ENCODE assay signal across 33 cellular contexts in the genomic region with DNA sequence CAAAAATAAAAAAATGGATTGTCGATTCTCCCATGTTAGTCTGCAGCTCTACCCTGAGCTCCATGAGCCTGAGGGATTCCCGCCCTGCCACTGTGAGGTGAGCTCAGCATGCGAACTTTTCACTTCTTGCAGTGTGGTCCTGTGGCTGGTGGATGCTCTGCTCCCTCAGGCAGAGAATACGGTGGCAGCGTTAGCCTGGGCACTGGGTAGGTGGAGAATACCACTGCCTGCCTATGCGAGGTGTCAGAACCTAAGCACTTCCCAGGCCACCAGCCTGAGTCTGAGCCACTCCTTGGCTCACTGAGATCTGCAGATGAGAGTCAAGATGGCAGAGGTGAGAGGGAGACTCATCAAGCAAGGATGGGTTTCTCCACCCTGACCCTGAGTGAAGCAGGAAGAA.
"Had no signal": no experiment of that assay in that cellular context is flagged by ENCODE, and none has a peak within 500 bp of the region (broad histone marks: within the 10 kb centered on the region; RNA-seq: fewer than 3 reads in every experiment).

No MANE protein-coding gene starts in this region.

- H3K4me1 Mint-ChIP-seq: activated B cell treated with CpG ODN at 0.5 μM for 24 hours; activated CD8-positive, alpha-beta memory T cell treated with anti-CD3 and anti-CD28 coated beads, Interleukin-2, amount 10 ng/mL, durations not matched to agents 7 days and 5 days; activated naive CD4-positive, alpha-beta T cell treated with anti-CD3 and anti-CD28 coated beads, Interleukin-2, amount 10 ng/mL, durations not matched to agents 7 days and 5 days; activated naive CD8-positive, alpha-beta T cell treated with anti-CD3 and anti-CD28 coated beads, Interleukin-2, amount 10 ng/mL, durations not matched to agents 7 days and 5 days had no signal

- H3K9me3 Mint-ChIP-seq: activated B cell treated with CpG ODN at 0.5 μM for 24 hours; activated CD4-positive, alpha-beta memory T cell treated with anti-CD3 and anti-CD28 coated beads for 36 hours; activated naive CD4-positive, alpha-beta T cell treated with anti-CD3 and anti-CD28 coated beads, Interleukin-2, amount 10 ng/mL, durations not matched to agents 7 days and 5 days; activated naive CD4-positive, alpha-beta T cell treated with anti-CD3 and anti-CD28 coated beads, Interleukin-2, amount 50 U/mL, for 72 hours; activated naive CD8-positive, alpha-beta T cell treated with anti-CD3 and anti-CD28 coated beads, Interleukin-2, amount 10 ng/mL, durations not matched to agents 7 days and 5 days; activated T-helper 1 cell treated with anti-CD3 and anti-CD28 coated beads, Interleukin-12 subunit alpha, Interleukin-12 subunit beta, Interleukin-2, Interleukin-4 antibody, amounts not matched to agents 30 ng/mL and 10 ng/mL and 1 ng/mL, durations not matched to agents 14 hours and 24 hours and 36 hours; activated T-helper 2 cell treated with anti-CD3 and anti-CD28 coated beads, Interferon-gamma antibody, Interleukin-2, Interleukin-4, amounts not matched to agents 10 μg/mL and 5 μg/mL and 100 μg/mL, durations not matched to agents 14 hours and 24 hours and 36 hours; effector memory CD8-positive, alpha-beta T cell; T-helper 2 cell treated with Interferon-gamma antibody and Interleukin-4, amounts not matched to agents 5 μg/mL and 100 μg/mL, for 36 hours had no signal

- H3K36me3 Mint-ChIP-seq: activated CD4-positive, alpha-beta memory T cell treated with anti-CD3 and anti-CD28 coated beads for 36 hours; activated CD8-positive, alpha-beta memory T cell treated with anti-CD3 and anti-CD28 coated beads, Interleukin-2, amount 10 ng/mL, durations not matched to agents 7 days and 5 days; activated naive CD4-positive, alpha-beta T cell treated with anti-CD3 and anti-CD28 coated beads, Interleukin-2, amount 10 ng/mL, durations not matched to agents 7 days and 5 days; activated naive CD4-positive, alpha-beta T cell treated with anti-CD3 and anti-CD28 coated beads, Interleukin-2, amount 50 U/mL, for 72 hours; activated naive CD8-positive, alpha-beta T cell treated with anti-CD3 and anti-CD28 coated beads, Interleukin-2, amount 10 ng/mL, durations not matched to agents 7 days and 5 days had no signal

- H3K27me3 ChIP-seq: brain microvascular endothelial cell, esophagus muscularis mucosa had no signal

- H3K9me3 ChIP-seq: esophagus muscularis mucosa had no signal

- DNase-seq: activated B cell treated with CpG ODN at 0.5 μM for 24 hours; activated CD4-positive, alpha-beta memory T cell treated with anti-CD3 and anti-CD28 coated beads for 36 hours; activated CD4-positive, alpha-beta T cell treated with anti-CD3 and anti-CD28 coated beads for 48 hours; activated CD8-positive, alpha-beta memory T cell treated with anti-CD3 and anti-CD28 coated beads, Interleukin-2, amount 10 ng/mL, durations not matched to agents 7 days and 5 days; activated CD8-positive, alpha-beta memory T cell treated with anti-CD3 and anti-CD28 coated beads, Interleukin-2, amount 50 U/mL, for 4 hours; activated CD8-positive, alpha-beta T cell treated with anti-CD3 and anti-CD28 coated beads, Interleukin-2, amount 10 ng/mL, durations not matched to agents 7 days and 5 days; activated effector memory CD4-positive, alpha-beta T cell treated with anti-CD3 and anti-CD28 coated beads, Interleukin-2, amount 50 U/mL, for 16 hours; activated naive CD4-positive, alpha-beta T cell; activated naive CD4-positive, alpha-beta T cell treated with anti-CD3 and anti-CD28 coated beads, Interleukin-2, amount 10 ng/mL, durations not matched to agents 7 days and 5 days; activated naive CD8-positive, alpha-beta T cell treated with anti-CD3 and anti-CD28 coated beads, Interleukin-2, amount 10 ng/mL, durations not matched to agents 7 days and 5 days; activated T-cell treated with anti-CD3 and anti-CD28 coated beads, Interleukin-2, amount 50 U/mL, for 1 hour; activated T-cell treated with anti-CD3 and anti-CD28 coated beads, Interleukin-2, amount 50 U/mL, for 48 hours; brain microvascular endothelial cell; cortex of kidney; dermis blood vessel endothelial cell; effector CD4-positive, alpha-beta T cell; effector memory CD8-positive, alpha-beta T cell; erythroblast; head of caudate nucleus; T-helper 1 cell; T-helper 17 cell; T1000; WERI-Rb-1 had no signal

- H3K4me3 Mint-ChIP-seq: activated B cell treated with CpG ODN at 0.5 μM for 24 hours; activated CD4-positive, alpha-beta memory T cell treated with anti-CD3 and anti-CD28 coated beads for 36 hours; activated CD8-positive, alpha-beta memory T cell treated with anti-CD3 and anti-CD28 coated beads, Interleukin-2, amount 10 ng/mL, durations not matched to agents 7 days and 5 days; activated CD8-positive, alpha-beta T cell treated with anti-CD3 and anti-CD28 coated beads, Interleukin-2, amount 10 ng/mL, durations not matched to agents 7 days and 5 days; activated naive CD4-positive, alpha-beta T cell treated with anti-CD3 and anti-CD28 coated beads, Interleukin-2, amount 10 ng/mL, durations not matched to agents 7 days and 5 days; activated naive CD8-positive, alpha-beta T cell treated with anti-CD3 and anti-CD28 coated beads, Interleukin-2, amount 10 ng/mL, durations not matched to agents 7 days and 5 days; activated T-helper 1 cell treated with anti-CD3 and anti-CD28 coated beads, Interleukin-12 subunit alpha, Interleukin-12 subunit beta, Interleukin-2, Interleukin-4 antibody, amounts not matched to agents 30 ng/mL and 10 ng/mL and 1 ng/mL, durations not matched to agents 14 hours and 24 hours and 36 hours; effector memory CD8-positive, alpha-beta T cell; T-helper 17 cell; T-helper 2 cell treated with Interferon-gamma antibody and Interleukin-4, amounts not matched to agents 5 μg/mL and 100 μg/mL, for 36 hours had no signal

- FAIRE-seq: astrocyte, bronchial epithelial cell, colon, frontal cortex had no signal

- H3K4me3 ChIP-seq: esophagus muscularis mucosa had no signal

- ATAC-seq: activated CD4-positive, CD25-positive, alpha-beta regulatory T cell treated with anti-CD3 and anti-CD28 coated beads, Interleukin-2, amount 50 U/mL, for 24 hours; activated CD8-positive, alpha-beta memory T cell treated with anti-CD3 and anti-CD28 coated beads, Interleukin-2, amount 10 ng/mL, durations not matched to agents 7 days and 5 days; activated CD8-positive, alpha-beta T cell treated with anti-CD3 and anti-CD28 coated beads, Interleukin-2, amount 10 ng/mL, durations not matched to agents 7 days and 5 days; activated naive CD4-positive, alpha-beta T cell treated with anti-CD3 and anti-CD28 coated beads, Interleukin-2, amount 50 U/mL, for 72 hours; effector memory CD8-positive, alpha-beta T cell; T-helper 17 cell had no signal

- H3K27ac Mint-ChIP-seq: activated B cell treated with CpG ODN at 0.5 μM for 24 hours; activated CD4-positive, alpha-beta memory T cell treated with anti-CD3 and anti-CD28 coated beads for 36 hours; activated CD8-positive, alpha-beta memory T cell treated with anti-CD3 and anti-CD28 coated beads, Interleukin-2, amount 10 ng/mL, durations not matched to agents 7 days and 5 days; activated CD8-positive, alpha-beta T cell treated with anti-CD3 and anti-CD28 coated beads, Interleukin-2, amount 10 ng/mL, durations not matched to agents 7 days and 5 days; activated naive CD4-positive, alpha-beta T cell treated with anti-CD3 and anti-CD28 coated beads, Interleukin-2, amount 10 ng/mL, durations not matched to agents 7 days and 5 days; activated naive CD4-positive, alpha-beta T cell treated with anti-CD3 and anti-CD28 coated beads, Interleukin-2, amount 50 U/mL, for 72 hours; activated naive CD8-positive, alpha-beta T cell treated with anti-CD3 and anti-CD28 coated beads, Interleukin-2, amount 10 ng/mL, durations not matched to agents 7 days and 5 days; activated T-helper 1 cell treated with anti-CD3 and anti-CD28 coated beads, Interleukin-12 subunit alpha, Interleukin-12 subunit beta, Interleukin-2, Interleukin-4 antibody, amounts not matched to agents 30 ng/mL and 10 ng/mL and 1 ng/mL, durations not matched to agents 14 hours and 24 hours and 36 hours; activated T-helper 2 cell treated with anti-CD3 and anti-CD28 coated beads, Interferon-gamma antibody, Interleukin-2, Interleukin-4, amounts not matched to agents 10 μg/mL and 5 μg/mL and 100 μg/mL, durations not matched to agents 14 hours and 24 hours and 36 hours; effector memory CD8-positive, alpha-beta T cell; T-helper 17 cell; T-helper 2 cell treated with Interferon-gamma antibody and Interleukin-4, amounts not matched to agents 5 μg/mL and 100 μg/mL, for 36 hours had no signal

- H3K27ac ChIP-seq: brain microvascular endothelial cell, esophagus muscularis mucosa, WERI-Rb-1 had no signal

- H3K36me3 ChIP-seq: WERI-Rb-1 had no signal
